14 cellular contexts compared by ENCODE assay signal in genomic region chr2:236417150-236417549, GRCh38.
"Had no signal": no experiment of that assay in that cellular context is flagged by ENCODE, and none has a peak within 500 bp of the region (broad histone marks: within the 10 kb centered on the region; RNA-seq: fewer than 3 reads in every experiment).

No MANE protein-coding gene starts in this region.

- ATAC-seq: foreskin keratinocyte; left cardiac atrium; left ventricle myocardium superior; natural killer cell treated with Interleukin-12 subunit alpha and Interleukin-12 subunit beta and Interleukin-15 and Interleukin-18, amount 100 ng/mL, for 72 hours; right lobe of liver; stimulated activated effector memory CD8-positive, alpha-beta T cell treated with anti-CD3 and anti-CD28 coated beads, Interleukin-12 subunit alpha, Interleukin-12 subunit beta, amount 100 ng/mL, for 72 hours had no signal

- H3K4me1 Mint-ChIP-seq: immature natural killer cell; stimulated activated effector memory CD8-positive, alpha-beta T cell treated with anti-CD3 and anti-CD28 coated beads, Interleukin-12 subunit alpha, Interleukin-12 subunit beta, amount 100 ng/mL, for 72 hours had no signal

- DNase-seq: dermis blood vessel endothelial cell; foreskin keratinocyte; immature natural killer cell; kidney; left cardiac atrium; left ventricle myocardium superior; mesenchymal stem cell; midbrain; right lobe of liver; stimulated activated CD4-positive, alpha-beta T cell treated with anti-CD3 and anti-CD28 coated beads, Interleukin-4, amount 100 ng/mL, for 1 hour; stimulated activated CD8-positive, alpha-beta memory T cell treated with anti-CD3 and anti-CD28 coated beads, Interleukin-4, amount 100 ng/mL, for 48 hours had no signal

- H3K27ac Mint-ChIP-seq: immature natural killer cell; natural killer cell treated with Interleukin-12 subunit alpha and Interleukin-12 subunit beta and Interleukin-15 and Interleukin-18, amount 100 ng/mL, for 72 hours; stimulated activated effector memory CD8-positive, alpha-beta T cell treated with anti-CD3 and anti-CD28 coated beads, Interleukin-12 subunit alpha, Interleukin-12 subunit beta, amount 100 ng/mL, for 72 hours; stimulated activated naive CD8-positive, alpha-beta T cell treated with anti-CD3 and anti-CD28 coated beads, Interleukin-15, Interleukin-2, amounts not matched to agents 100 ng/mL and 50 ng/mL, for 24 hours had no signal

- H3K36me3 Mint-ChIP-seq: immature natural killer cell; stimulated activated effector memory CD8-positive, alpha-beta T cell treated with anti-CD3 and anti-CD28 coated beads, Interleukin-12 subunit alpha, Interleukin-12 subunit beta, amount 100 ng/mL, for 72 hours had no signal

- H3K9me3 Mint-ChIP-seq: stimulated activated effector memory CD8-positive, alpha-beta T cell treated with anti-CD3 and anti-CD28 coated beads, Interleukin-12 subunit alpha, Interleukin-12 subunit beta, amount 100 ng/mL, for 72 hours had no signal

- H3K4me3 Mint-ChIP-seq: immature natural killer cell; natural killer cell treated with Interleukin-12 subunit alpha and Interleukin-12 subunit beta and Interleukin-15 and Interleukin-18, amount 100 ng/mL, for 72 hours; stimulated activated effector memory CD8-positive, alpha-beta T cell treated with anti-CD3 and anti-CD28 coated beads, Interleukin-12 subunit alpha, Interleukin-12 subunit beta, amount 100 ng/mL, for 72 hours; stimulated activated naive CD8-positive, alpha-beta T cell treated with anti-CD3 and anti-CD28 coated beads, Interleukin-15, Interleukin-2, amounts not matched to agents 100 ng/mL and 50 ng/mL, for 24 hours had no signal
